In genomic region chr2:47907097-47907781, GRCh38 we compare ENCODE assay signal across 8 cellular contexts. TPM values are rescaled to one million over a fixed set of nuclear protein-coding genes. Genes with fewer than 3 reads are reported as not detected.
A peak's percentile ranks its signal among the peaks of the same experiment; 100 is the strongest.
DNase-seq lines count a peak whose midpoint lies in the region; ATAC-seq and TF ChIP-seq lines count a peak whose summit lies in the region.

No MANE protein-coding gene starts in this region.

- ATAC-seq in GM18861 (IDR thresholded peaks at IDR 0.05; ENCODE audit: unreplicated experiment), result no peak

- TF ChIP-seq CTCF in GM12875 (IDR thresholded peaks at IDR 0.05; ENCODE audit: borderline replicate concordance, insufficient read depth, low read depth, low read length) (no peak), brain (conservative IDR thresholded peaks at IDR 0.05) (peak in 1 of 2 experiments; percentile 31), lower leg skin (IDR thresholded peaks at IDR 0.05) (no peak), stomach (IDR thresholded peaks at IDR 0.05) (no peak)

- H3K4me1 Mint-ChIP-seq in brain, result peaks cover 28% of the 10 kb centered on the region

- intact Hi-C loops in lower leg skin (cut with DNase I; ENCODE audit: low total_unique reads), result no loop called here
- intact Hi-C loops in stomach (cut with DNase I; ENCODE audit: low total_unique reads), result no loop called here

- DNase-seq in SK-N-DZ (ENCODE audit: low spot score) (peak; percentile 8), lower leg skin (ENCODE audit: low spot score in 2 of 2) (peak in 1 of 2 donors; percentile 41), stomach (peak; percentile 34), NCI-H1092 treated with DMSO at 0.1 percent for 48 hours (lab: John Stamatoyannopoulos, UW) (no peak), NOMO-1 (lab: John Stamatoyannopoulos, UW; ENCODE audit: unreplicated experiment in 2 of 2) (no peak)

- TF ChIP-seq POLR2A in lower leg skin (IDR thresholded peaks at IDR 0.05) (no peak), stomach (IDR thresholded peaks at IDR 0.05) (no peak)

- H3K4me1 ChIP-seq in stomach, result peaks cover 9 to 28% (median 20%) of the 10 kb centered on the region in 4 donors

- peak overlapping the region; percentile 88 to 96 (median 90) for H3K4me3 Mint-ChIP-seq in brain

- peak overlapping the region; percentile 95 to 100 (median 100) for H3K27ac ChIP-seq in stomach

- no peak for TF ChIP-seq EP300 in stomach (IDR thresholded peaks at IDR 0.05)

- peaks cover 5% of the 10 kb centered on the region for H3K36me3 Mint-ChIP-seq in brain

- H3K4me3 ChIP-seq in GM12875 (ENCODE audit: low read depth, low read length), result peak overlapping the region; percentile 50
- peak overlapping the region; percentile 9 for H3K4me3 ChIP-seq in lower leg skin (ENCODE audit: low read depth, poor library complexity, severe bottlenecking)
- peak overlapping the region; percentile 65 to 93 (median 86) for H3K4me3 ChIP-seq in stomach

- H3K27me3 Mint-ChIP-seq in brain, result peaks cover 16% of the 10 kb centered on the region

- no peaks in the 10 kb centered on the region for H3K9me3 Mint-ChIP-seq in brain

- WGBS in lower leg skin, 2 donors, result 15 to 18% methylated on average over 13 of the region's 13 CpGs
- 16 to 22% (median 18%) methylated on average over 13 of the region's 13 CpGs for WGBS in stomach, 5 donors

- no peaks in the 10 kb centered on the region for H3K36me3 ChIP-seq in stomach

- no peaks in the 10 kb centered on the region for H3K27me3 ChIP-seq in stomach

- H3K27ac Mint-ChIP-seq in brain, result peak overlapping the region; percentile 94 to 99 (median 98)

- no peaks in the 10 kb centered on the region for H3K9me3 ChIP-seq in stomach

RNA-seq across cellular contexts. Expression of gene FBXO11, which starts 0.9 kb away (rescaled TPM):
- polyA plus RNA-seq in SK-N-DZ (2014; cell fraction: cytosol; rRNA removed), result 25.0 and 27.3 TPM in 2 replicates
- polyA plus RNA-seq in SK-N-DZ (2014; cell fraction: nucleus; rRNA removed), result 42.0 and 46.7 TPM in 2 replicates
- 30.1 TPM for polyA plus RNA-seq in brain (ENCODE audit: insufficient read depth, low read depth, low replicate concordance)
- total RNA-seq in lower leg skin, result 10 to 100 TPM; 32.7 to 43.1 (median 39.3) TPM
- total RNA-seq in stomach, result 100 to 1,000 TPM in 1 of 5 donors, 10 to 100 TPM in 3, 1 to 10 TPM in 1; 7.6 to 120 (median 69.0) TPM
- polyA plus RNA-seq in stomach, result 10 to 100 TPM; 12.7 to 18.5 (median 16.3) TPM

Comparison
In these comparisons a context has a peak if more than half of its experiments do, and no peak if none do; other contexts are left out.
1. H3K4me3 ChIP-seq: peak in every context shown above with its lines; median percentile 86 in stomach; 50 in GM12875; 9 in lower leg skin.
2. DNase-seq: peak in SK-N-DZ (single experiment) and stomach (single experiment); none in NCI-H1092 treated with DMSO at 0.1 percent for 48 hours (single experiment) and NOMO-1 (0 of 2).